In genomic region chr1:45687014-45687752, GRCh38 we compare ENCODE assay signal across 1 cellular context.
TF ChIP-seq lines count a peak whose summit lies in the region.

No MANE protein-coding gene starts in this region.

TF ChIP-seq in GM12878, 131 proteins besides CTCF, POLR2A, EP300 and RAD21 (continued from another document):
- TF ChIP-seq HSF1 (IDR thresholded peaks at IDR 0.05; ENCODE audit: low read depth, low read length) (no peak), ZBTB40 (IDR thresholded peaks at IDR 0.05; ENCODE audit: borderline replicate concordance) (peak; percentile 50; the same call in 1 of the 2 replicates), E2F4 (IDR thresholded peaks at IDR 0.05; ENCODE audit: low read depth, low read length) (no peak), ZNF274 (IDR thresholded peaks at IDR 0.05; ENCODE audit: insufficient read depth, insufficient read length) (no peak), ZNF622 (IDR thresholded peaks at IDR 0.05) (no peak), POU2F2 (IDR thresholded peaks at IDR 0.05; ENCODE audit: borderline replicate concordance, low read depth, low read length) (peak; percentile 95), PBX3 (IDR thresholded peaks at IDR 0.05; ENCODE audit: insufficient replicate concordance, low read depth, low read length) (no peak), E4F1 (IDR thresholded peaks at IDR 0.05; ENCODE audit: borderline replicate concordance, partially characterized antibody) (peak; percentile 89), E2F8 (IDR thresholded peaks at IDR 0.05; ENCODE audit: low read depth, partially characterized antibody) (peak; percentile 17), CBFB (IDR thresholded peaks at IDR 0.05; ENCODE audit: low read depth) (peak; percentile 85), TAF1 (IDR thresholded peaks at IDR 0.05; ENCODE audit: borderline replicate concordance, low read depth, low read length) (peak; percentile 97), STAT3 (IDR thresholded peaks at IDR 0.05; ENCODE audit: low read depth, low read length) (no peak), SP1 (IDR thresholded peaks at IDR 0.05; ENCODE audit: low read depth, low read length) (peak; percentile 85), POLR2AphosphoS5 (IDR thresholded peaks at IDR 0.05; ENCODE audit: low read length) (peak; percentile 99), ZBTB4 (CRISPR knock-in tag; IDR thresholded peaks at IDR 0.05) (no peak), PAX8 (IDR thresholded peaks at IDR 0.05) (no peak), RFX5 (IDR thresholded peaks at IDR 0.05; ENCODE audit: low read depth, low read length) (peak; percentile 90), BCL3 (IDR thresholded peaks at IDR 0.05; ENCODE audit: borderline replicate concordance, insufficient read depth, low read depth, low read length, poor library complexity, severe bottlenecking) (no peak), ZNF384 (IDR thresholded peaks at IDR 0.05; ENCODE audit: borderline replicate concordance, low read depth, low read length) (no peak), BRCA1 (IDR thresholded peaks at IDR 0.05; ENCODE audit: low read depth, low read length) (no peak), IKZF1 (conservative IDR thresholded peaks at IDR 0.05) (peak; percentile 99), TCF7 (IDR thresholded peaks at IDR 0.05; ENCODE audit: borderline replicate concordance) (no peak), NRF1 (conservative IDR thresholded peaks at IDR 0.05; ENCODE audit: low read depth, low read length) (peak; percentile 71), REST (IDR thresholded peaks at IDR 0.05; ENCODE audit: low read depth, low read length) (peak; percentile 43; the same call in 1 of the 2 replicates), SMAD5 (IDR thresholded peaks at IDR 0.05; ENCODE audit: low read depth) (peak; percentile 97)
TF ChIP-seq in GM12878: peak in this region for 55.
